Comparison of ENCODE assay signal across 10 cellular contexts in the genomic region with DNA sequence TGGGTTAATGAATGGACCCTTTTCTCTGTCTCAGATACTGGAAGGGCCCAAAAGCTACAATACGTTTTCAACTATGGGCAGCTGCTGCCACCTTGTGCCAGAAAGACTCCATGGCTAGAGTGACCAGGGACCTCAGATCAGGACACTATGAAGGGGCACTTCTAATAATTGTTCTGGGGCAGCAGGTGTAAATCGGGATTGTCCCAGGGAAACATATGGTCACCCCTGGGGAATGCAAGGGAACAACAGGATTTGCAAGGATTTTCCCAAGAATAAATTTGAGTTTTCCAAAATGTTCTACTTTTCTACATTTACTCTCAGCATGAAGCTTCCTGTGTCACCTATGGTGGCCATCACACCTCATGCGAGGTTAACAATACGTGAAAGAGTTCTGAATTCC. TPM values are rescaled to one million over a fixed set of nuclear protein-coding genes. Genes with fewer than 3 reads are reported as not detected.
DNase-seq lines count a peak whose midpoint lies in the region; ATAC-seq and TF ChIP-seq lines count a peak whose summit lies in the region.
"Had no signal": no experiment of that assay in that cellular context is flagged by ENCODE, and none has a peak within 500 bp of the region (broad histone marks: within the 10 kb centered on the region; RNA-seq: fewer than 3 reads in every experiment).

No MANE protein-coding gene starts in this region.

- H3K36me3 ChIP-seq in lung (ENCODE audit: control insufficient read depth in 2 of 2, insufficient read depth in 2 of 2, low read length in 2 of 2) = no peaks in the 10 kb centered on the region

- no peak overlapping the region for H3K4me3 ChIP-seq in lung

- 29 to 33% methylated on average over 4 of the region's 4 CpGs for WGBS in lung, 2 donors

- H3K4me1 ChIP-seq in lung (ENCODE audit: control insufficient read depth in 2 of 2, insufficient read depth in 2 of 2, low read length in 2 of 2) = no peaks in the 10 kb centered on the region

- TF ChIP-seq CTCF in lung (IDR thresholded peaks at IDR 0.05; ENCODE audit: control extremely low read depth, extremely low read depth) = peak; percentile 65

- H3K27me3 ChIP-seq in lung (ENCODE audit: control insufficient read depth, insufficient read depth) = no peaks in the 10 kb centered on the region

- H3K27ac ChIP-seq in lung (ENCODE audit: low read depth in 1 of 2, low read length in 1 of 2) = no peak overlapping the region

- peak; percentile 68 for ATAC-seq in HG02759 (IDR thresholded peaks at IDR 0.05; ENCODE audit: unreplicated experiment)
- peak; percentile 71 for ATAC-seq in lung (ENCODE audit: insufficient read depth, low FRiP score)
- ATAC-seq in HG03565 (IDR thresholded peaks at IDR 0.05; ENCODE audit: unreplicated experiment) = no peak

- DNase-seq in COLO829 (ENCODE audit: low spot score) (peak; percentile 83), NCI-H510A (lab: John Stamatoyannopoulos, UW) (peak; percentile 12), dedifferentiated amniotic fluid mesenchymal stem cell (ENCODE audit: extremely low spot score) (peak; percentile 49), lung (ENCODE audit: low spot score) (peak; percentile 59)
- DNase-seq in activated CD4-positive, alpha-beta T cell treated with anti-CD3 and anti-CD28 coated beads, Interleukin-2, amount 50 U/mL, for 1 hour = peak; percentile 61
- peak; percentile 12 to 24 for DNase-seq in stimulated activated CD8-positive, alpha-beta memory T cell treated with anti-CD3 and anti-CD28 coated beads, Interleukin-4, amount 100 ng/mL, for 4 hours (ENCODE audit: low read depth in 2 of 2, low spot score in 1 of 2)

- no peaks in the 10 kb centered on the region for H3K9me3 ChIP-seq in lung (ENCODE audit: control insufficient read depth in 2 of 2, insufficient read depth in 1 of 2, low read length in 1 of 2)

RNA-seq across cellular contexts. Expression of a gene that starts 12.0 kb away (rescaled TPM):
- under 1 TPM in 1 of 2 donors, not detected in 1; 0.40 TPM for total RNA-seq in lung
- under 1 TPM in 1 of 2 donors, not detected in 1; 0.18 TPM for polyA plus RNA-seq in lung
- total RNA-seq: urinary bladder had no signal
- polyA plus RNA-seq: IgD-negative memory B cell, urinary bladder had no signal

RNA-seq across cellular contexts. Expression of a gene that starts 36.0 kb away (rescaled TPM):
- 100 to 1,000 TPM; 381 to 845 TPM for total RNA-seq in lung
- polyA plus RNA-seq in lung = 100 to 1,000 TPM; 131 to 216 TPM

RNA-seq across cellular contexts. Expression of a gene that starts 50.3 kb away (rescaled TPM):
- total RNA-seq in lung = 100 to 1,000 TPM; 123 to 130 TPM
- polyA plus RNA-seq in lung = 10 to 100 TPM; 27.7 to 59.9 TPM

Comparison
In these comparisons a context has a peak if more than half of its experiments do, and no peak if none do; other contexts are left out.
1. DNase-seq: peak in every context shown above with its lines; median percentile 83 in COLO829; 61 in activated CD4-positive, alpha-beta T cell treated with anti-CD3 and anti-CD28 coated beads, Interleukin-2, amount 50 U/mL, for 1 hour; 59 in lung; 49 in dedifferentiated amniotic fluid mesenchymal stem cell; 18 in stimulated activated CD8-positive, alpha-beta memory T cell treated with anti-CD3 and anti-CD28 coated beads, Interleukin-4, amount 100 ng/mL, for 4 hours; 12 in NCI-H510A.